9 cellular contexts compared by ENCODE assay signal in the genomic region with DNA sequence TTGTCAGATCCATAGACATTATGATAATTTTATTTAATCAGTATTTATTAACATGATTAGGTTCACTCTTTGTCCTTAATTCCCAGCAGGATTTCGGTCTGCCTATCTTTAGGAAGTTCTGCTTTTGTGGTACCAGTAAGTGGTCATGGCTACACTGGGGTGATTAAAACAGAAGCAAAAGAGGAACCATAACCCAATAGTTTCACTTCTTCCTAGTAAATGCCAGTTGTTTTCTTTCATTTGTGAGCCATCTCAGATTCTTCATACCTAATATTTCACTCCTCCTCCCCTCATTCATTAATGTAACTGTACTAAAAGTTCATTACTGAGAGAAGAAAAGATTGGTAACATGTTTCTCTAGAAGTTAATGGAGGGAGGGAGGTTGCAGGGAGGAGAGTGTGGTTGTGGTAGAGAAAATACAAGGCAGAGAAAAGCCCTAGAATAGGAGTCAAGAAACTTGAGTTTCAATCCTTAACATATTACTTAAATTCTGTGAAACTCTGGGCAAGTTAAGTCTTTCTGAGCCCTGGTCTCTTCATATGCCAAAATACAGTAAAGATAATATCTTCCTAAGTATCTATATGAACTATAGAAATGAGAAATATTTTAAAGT.
DNase-seq lines count a peak whose midpoint lies in the region; ATAC-seq and TF ChIP-seq lines count a peak whose summit lies in the region.
"Had no signal": no experiment of that assay in that cellular context is flagged by ENCODE, and none has a peak within 500 bp of the region (broad histone marks: within the 10 kb centered on the region; RNA-seq: fewer than 3 reads in every experiment).

No MANE protein-coding gene starts in this region.

- H3K79me2 ChIP-seq in PC-3 (ENCODE audit: low read length) = no peaks in the 10 kb centered on the region

- DNase-seq in AML-193 (lab: John Stamatoyannopoulos, UW) (peak; percentile 48 to 52), SIG-M5 (lab: John Stamatoyannopoulos, UW) (peak; percentile 78), PC-3 (no peak), NCI-H748 (lab: John Stamatoyannopoulos, UW; ENCODE audit: unreplicated experiment) (no peak), mesenchymal stem cell (no peak)
- DNase-seq: CD4-positive, alpha-beta memory T cell had no signal

- TF ChIP-seq CTCF in gastroesophageal sphincter (IDR thresholded peaks at IDR 0.05) = no peak
- TF ChIP-seq CTCF in PC-3 (conservative IDR thresholded peaks at IDR 0.05; ENCODE audit: low read depth, low read length) = no peak

- ATAC-seq in GM19035 (IDR thresholded peaks at IDR 0.05; ENCODE audit: unreplicated experiment) (peak; percentile 91), HG03025 (IDR thresholded peaks at IDR 0.05; ENCODE audit: low FRiP score, unreplicated experiment) (peak; percentile 90), gastroesophageal sphincter (no peak), PC-3 (no peak)

- no peak overlapping the region for H3K9ac ChIP-seq in PC-3 (ENCODE audit: low read length)
- H3K9ac ChIP-seq in mesenchymal stem cell (ENCODE audit: low read length) = no peak overlapping the region

- intact Hi-C loops in PC-3 (cut with micrococcal nuclease) = no loop called here

- H3K9me3 ChIP-seq in gastroesophageal sphincter (no peaks in the 10 kb centered on the region), PC-3 (ENCODE audit: low read length) (no peaks in the 10 kb centered on the region), mesenchymal stem cell (ENCODE audit: control insufficient read depth, low read length) (no peaks in the 10 kb centered on the region)

- no peak overlapping the region for H2BK12ac ChIP-seq in mesenchymal stem cell (ENCODE audit: low read length in 2 of 2)

- H3K36me3 ChIP-seq in gastroesophageal sphincter = peaks cover 2 to 45% of the 10 kb centered on the region in 2 donors
- H3K36me3 ChIP-seq in PC-3 (ENCODE audit: low read depth, low read length) = 0 out of 2 replicates have a peak, but pooled peaks cover 4% of the 10 kb centered on the region
- peaks cover 3 to 56% of the 10 kb centered on the region in 2 experiments for H3K36me3 ChIP-seq in mesenchymal stem cell (ENCODE audit: control insufficient read depth in 1 of 2, insufficient read depth in 2 of 2, low read depth in 1 of 2, low read length in 2 of 2)

- H3K18ac ChIP-seq in mesenchymal stem cell (ENCODE audit: low read depth in 1 of 2, low read length in 2 of 2) = no peak overlapping the region

- TF ChIP-seq EP300 in gastroesophageal sphincter (IDR thresholded peaks at IDR 0.05) = no peak

- H3K4me1 ChIP-seq in gastroesophageal sphincter (no peaks in the 10 kb centered on the region), PC-3 (ENCODE audit: insufficient read depth, low read length) (peaks cover 19% of the 10 kb centered on the region), mesenchymal stem cell (ENCODE audit: control insufficient read depth, insufficient read depth, low read depth, low read length) (no peaks in the 10 kb centered on the region)

- H4K8ac ChIP-seq in mesenchymal stem cell (ENCODE audit: low read length) = no peak overlapping the region

- H2BK5ac ChIP-seq in mesenchymal stem cell (ENCODE audit: low read depth, low read length, poor library complexity, severe bottlenecking) = no peak overlapping the region

- H3K27ac ChIP-seq in gastroesophageal sphincter (no peak overlapping the region), PC-3 (ENCODE audit: low read length) (no peak overlapping the region), mesenchymal stem cell (ENCODE audit: low read length, poor library complexity, severe bottlenecking) (no peak overlapping the region)

- 43 to 50% methylated on average over 1 of the region's 1 CpG for WGBS in gastroesophageal sphincter (ENCODE audit: low coverage in 1 of 2), 2 donors
- no CpG with 5 or more reads among the region's 1 CpG for WGBS in mesenchymal stem cell

- BruUV-seq in PC-3 (replicated peaks; lab: Mats Ljungman, UMichigan) = no TSS peak

- H2AFZ ChIP-seq in PC-3 (ENCODE audit: low read length) = no peak overlapping the region
- H2AFZ ChIP-seq in mesenchymal stem cell (ENCODE audit: low read depth, low read length) = no peak overlapping the region

- no peaks in the 10 kb centered on the region for H3K9me2 ChIP-seq in PC-3 (replicated peaks; ENCODE audit: low read length)

- no peaks in the 10 kb centered on the region for H3F3A ChIP-seq in PC-3 (ENCODE audit: low read length, unreplicated experiment)

- H2BK120ac ChIP-seq in mesenchymal stem cell (ENCODE audit: low read depth, low read length) = no peak overlapping the region

- H3K27me3 ChIP-seq in gastroesophageal sphincter = no peaks in the 10 kb centered on the region
- no peaks in the 10 kb centered on the region for H3K27me3 ChIP-seq in PC-3 (ENCODE audit: low read length)
- no peaks in the 10 kb centered on the region for H3K27me3 ChIP-seq in mesenchymal stem cell (ENCODE audit: control insufficient read depth in 1 of 2, insufficient read depth in 1 of 2, low read length in 2 of 2)

- POLR2A ChIA-PET in PC-3 (lab: Charles Lee; ENCODE audit: unreplicated experiment) = no interaction called here

- no peak overlapping the region for H2AK5ac ChIP-seq in mesenchymal stem cell (ENCODE audit: low read length, severe bottlenecking)

- no peaks in the 10 kb centered on the region for H4K20me1 ChIP-seq in PC-3 (ENCODE audit: low read length)

- H3K4me3 ChIP-seq in gastroesophageal sphincter = no peak overlapping the region
- H3K4me3 ChIP-seq in PC-3 (ENCODE audit: low read length) = no peak overlapping the region
- H3K4me3 ChIP-seq in mesenchymal stem cell (ENCODE audit: insufficient read depth in 1 of 2, low read depth in 1 of 2, low read length in 2 of 2) = no peak overlapping the region

- H2BK15ac ChIP-seq in mesenchymal stem cell (ENCODE audit: low read depth, poor library complexity, severe bottlenecking) = no peak overlapping the region

- H3K23ac ChIP-seq in mesenchymal stem cell (ENCODE audit: low read length in 2 of 2) = no peak overlapping the region

- H3K4me2 ChIP-seq in PC-3 (ENCODE audit: low read length) (no peak overlapping the region), mesenchymal stem cell (ENCODE audit: low read length, poor library complexity, severe bottlenecking) (no peak overlapping the region)

- CTCF ChIA-PET in PC-3 (lab: Charles Lee) = no interaction called here

- TF ChIP-seq POLR2A in gastroesophageal sphincter (IDR thresholded peaks at IDR 0.05) = no peak

- H3K79me1 ChIP-seq in mesenchymal stem cell (replicated peaks; ENCODE audit: low read length, poor library complexity, severe bottlenecking) = peaks cover 1% of the 10 kb centered on the region

- no peak overlapping the region for H3K4ac ChIP-seq in mesenchymal stem cell (ENCODE audit: low read depth in 1 of 2, low read length in 2 of 2)

- no peak overlapping the region for H4K91ac ChIP-seq in mesenchymal stem cell (ENCODE audit: low read length)

- no peak overlapping the region for H3K14ac ChIP-seq in mesenchymal stem cell (ENCODE audit: low read length in 2 of 2)

Comparison
In these comparisons a context has a peak if more than half of its experiments do, and no peak if none do; other contexts are left out.
1. DNase-seq: peak in AML-193 (2 of 2) and SIG-M5 (single experiment); none in PC-3 (single experiment), NCI-H748 (single experiment) and mesenchymal stem cell (single experiment).
2. ATAC-seq: peak in GM19035 (single experiment) and HG03025 (single experiment); none in gastroesophageal sphincter (single experiment) and PC-3 (single experiment).